In genomic region chr7:79046061-79046460, GRCh38 we compare ENCODE assay signal across 1 cellular context.
TF ChIP-seq lines count a peak whose summit lies in the region.

No MANE protein-coding gene starts in this region.

TF ChIP-seq in WTC11, 78 proteins besides CTCF, POLR2A, EP300 and RAD21 (continued from another document):
- TF ChIP-seq MAX (CRISPR knock-in tag; IDR thresholded peaks at IDR 0.05) (no peak), USF2 (CRISPR knock-in tag; IDR thresholded peaks at IDR 0.05) (no peak), SMAD4 (CRISPR knock-in tag; IDR thresholded peaks at IDR 0.05) (no peak), ZMAT4 (CRISPR knock-in tag; IDR thresholded peaks at IDR 0.05) (no peak), MYBL2 (CRISPR knock-in tag; IDR thresholded peaks at IDR 0.05) (no peak)
